In genomic region chr7:116064179-116064578, GRCh38 we compare ENCODE assay signal across 8 cellular contexts. TPM values are rescaled to one million over a fixed set of nuclear protein-coding genes. Genes with fewer than 3 reads are reported as not detected.
"Had no signal": no experiment of that assay in that cellular context is flagged by ENCODE, and none has a peak within 500 bp of the region (broad histone marks: within the 10 kb centered on the region; RNA-seq: fewer than 3 reads in every experiment).

No MANE protein-coding gene starts in this region.

- H3K4me2 ChIP-seq: GM23338 had no signal

- H3K4me3 ChIP-seq: GM23338, K562 had no signal

- FAIRE-seq: H1, H54, HepG2, K562 had no signal

- H3K27ac ChIP-seq: HL-60 had no signal

- H2AFZ ChIP-seq: GM23338 had no signal

- ATAC-seq: GM23338, HepG2, K562 had no signal

- DNase-seq: H9, HCEC 1CT had no signal

RNA-seq across cellular contexts. Expression of gene TFEC, which starts 33.6 kb away (rescaled TPM):
- total RNA-seq: GM23338, H1, H9, HepG2, K562 had no signal
- polyA plus RNA-seq: GM23338, H1, HepG2 had no signal
